8 cellular contexts compared by ENCODE assay signal in genomic region chr3:184298759-184299487, GRCh38. TPM values are rescaled to one million over a fixed set of nuclear protein-coding genes. Genes with fewer than 3 reads are reported as not detected.
DNase-seq lines count a peak whose midpoint lies in the region; ATAC-seq and TF ChIP-seq lines count a peak whose summit lies in the region.

PSMD2 (plus strand) TSS chr3:184299241; CDS start chr3:184299267, 26 bp downstream.

- peaks cover 9% of the 10 kb centered on the region for H3F3A ChIP-seq in neural progenitor cell (ENCODE audit: low read depth)

- H3K27ac ChIP-seq in SJSA1 (peak within 1 kb of the TSS; percentile 50), foreskin keratinocyte (peak within 1 kb of the TSS; percentile 57), neural progenitor cell (no peak within 1 kb of the TSS), stomach smooth muscle (ENCODE audit: low read length) (peak within 1 kb of the TSS; percentile 82)

- H3K79me2 ChIP-seq in neural progenitor cell (ENCODE audit: low read depth), result peaks cover 32% of the 10 kb centered on the region

- H3K27me3 ChIP-seq in SJSA1 (replicated peaks) (no peaks in the 10 kb centered on the region), foreskin keratinocyte (no peaks in the 10 kb centered on the region), neural progenitor cell (peaks cover 3% of the 10 kb centered on the region), stomach smooth muscle (ENCODE audit: control insufficient read depth in 1 of 2, insufficient read depth in 2 of 2, low read length in 2 of 2) (no peaks in the 10 kb centered on the region)

- H3K9ac ChIP-seq in neural progenitor cell, result peak within 1 kb of the TSS; percentile 92
- H3K9ac ChIP-seq in stomach smooth muscle (ENCODE audit: low read length in 2 of 2), result peak within 1 kb of the TSS; percentile 94 to 98

- peaks cover 16% of the 10 kb centered on the region for H4K20me1 ChIP-seq in neural progenitor cell (ENCODE audit: low read depth)

- H3K4me3 ChIP-seq in HFF-Myc (replicated peaks; ENCODE audit: low read depth, low read length), result peak within 1 kb of the TSS; percentile 97
- peak within 1 kb of the TSS; percentile 82 for H3K4me3 ChIP-seq in SJSA1
- peak within 1 kb of the TSS; percentile 87 for H3K4me3 ChIP-seq in neural progenitor cell
- H3K4me3 ChIP-seq in stomach smooth muscle (ENCODE audit: low read length in 2 of 2), result peak within 1 kb of the TSS; percentile 93 to 100

- no peak for TF ChIP-seq CTCF in HFF-Myc (IDR thresholded peaks at IDR 0.05; ENCODE audit: low read depth, low read length, missing control alignments)
- no peak for TF ChIP-seq CTCF in foreskin keratinocyte (conservative IDR thresholded peaks at IDR 0.05)
- no peak for TF ChIP-seq CTCF in neural progenitor cell (IDR thresholded peaks at IDR 0.05)

- DNase-seq in GM04503 (ENCODE audit: low read depth), result peak; percentile 73
- DNase-seq in HFF-Myc (ENCODE audit: extremely low read depth, low read depth), result peak; percentile 81
- DNase-seq in MV-4-11 (lab: John Stamatoyannopoulos, UW), result peak; percentile 93
- DNase-seq in SJSA1 (ENCODE audit: low read depth in 1 of 2, low spot score in 2 of 2), result peak; percentile 91 to 97
- DNase-seq in activated naive CD4-positive, alpha-beta T cell (lab: John Stamatoyannopoulos, UW), result peak; percentile 90 to 99 (median 96)
- peak; percentile 78 to 87 for DNase-seq in foreskin keratinocyte
- DNase-seq in neural progenitor cell (ENCODE audit: low spot score), result peak; percentile 99

- peaks cover 2% of the 10 kb centered on the region for H3K27me3 Mint-ChIP-seq in neural progenitor cell (ENCODE audit: insufficient read depth, low read depth)

- peak within 1 kb of the TSS; percentile 92 for H3K4me2 ChIP-seq in neural progenitor cell

- H2AFZ ChIP-seq in neural progenitor cell (replicated peaks), result peak within 1 kb of the TSS; percentile 95

- peak; percentile 88 for ATAC-seq in foreskin keratinocyte

- H3K36me3 ChIP-seq in SJSA1 (peaks cover 49% of the 10 kb centered on the region), neural progenitor cell (no peaks in the 10 kb centered on the region), stomach smooth muscle (ENCODE audit: control insufficient read depth in 2 of 2, insufficient read depth in 2 of 2, low read length in 2 of 2) (peaks cover 31 to 32% of the 10 kb centered on the region in 2 donors)

- H3K4me3 Mint-ChIP-seq in neural progenitor cell, result peak within 1 kb of the TSS; percentile 97

- peaks cover 17% of the 10 kb centered on the region for H3K4me1 Mint-ChIP-seq in neural progenitor cell

- H3K4me1 ChIP-seq in SJSA1 (replicated peaks) (peaks cover 16% of the 10 kb centered on the region), foreskin keratinocyte (peaks cover 12% of the 10 kb centered on the region), neural progenitor cell (peaks cover 8% of the 10 kb centered on the region), stomach smooth muscle (ENCODE audit: control insufficient read depth, insufficient read depth, low read length) (peaks cover 14% of the 10 kb centered on the region)

- H3K9me3 ChIP-seq in SJSA1 (replicated peaks) (no peaks in the 10 kb centered on the region), neural progenitor cell (ENCODE audit: low read depth) (no peaks in the 10 kb centered on the region), stomach smooth muscle (ENCODE audit: control insufficient read depth in 2 of 2, low read length in 2 of 2) (no peaks in the 10 kb centered on the region)

- no peaks in the 10 kb centered on the region for H3K9me3 Mint-ChIP-seq in neural progenitor cell

- H3K27ac Mint-ChIP-seq in neural progenitor cell, result peak within 1 kb of the TSS; percentile 50

- peaks cover 14% of the 10 kb centered on the region for H3K36me3 Mint-ChIP-seq in neural progenitor cell

RNA-seq across cellular contexts. Expression of gene PSMD2, which starts in this region (rescaled TPM):
- total RNA-seq in SJSA1 (2014; rRNA removed; shearing (Covaris generic)), result 423 and 627 TPM in 2 replicates
- total RNA-seq in foreskin keratinocyte (838 and 935 TPM in 2 replicates), neural progenitor cell (ENCODE audit: low replicate concordance) (234 and 476 TPM in 2 replicates)
- 551 and 627 TPM in 2 replicates for polyA plus RNA-seq in foreskin keratinocyte
